ENCODE assay signal across 1 cellular context in genomic region chr17:8237175-8237574, GRCh38.
TF ChIP-seq lines count a peak whose summit lies in the region.

No MANE protein-coding gene starts in this region.

TF ChIP-seq in HepG2, 621 proteins besides CTCF, POLR2A, EP300 and RAD21 (continued from another document):
- TF ChIP-seq HNF1A (IDR thresholded peaks at IDR 0.05; ENCODE audit: low read depth) (no peak), HNF1A (CRISPR knock-in tag; IDR thresholded peaks at IDR 0.05; ENCODE audit: borderline replicate concordance) (no peak), ZNF44 (CRISPR knock-in tag; IDR thresholded peaks at IDR 0.05) (no peak), GTF2F1 (IDR thresholded peaks at IDR 0.05; ENCODE audit: low read length) (no peak), NFATC3 (CRISPR knock-in tag; IDR thresholded peaks at IDR 0.05) (no peak), ZNF280D (CRISPR knock-in tag; IDR thresholded peaks at IDR 0.05) (no peak), KDM4B (CRISPR knock-in tag; IDR thresholded peaks at IDR 0.05) (no peak), PBX2 (CRISPR knock-in tag; IDR thresholded peaks at IDR 0.05) (peak; percentile 46; the same call in 1 of the 2 replicates), ZNF432 (CRISPR knock-in tag; IDR thresholded peaks at IDR 0.05; ENCODE audit: borderline replicate concordance) (no peak), ARID4A (CRISPR knock-in tag; IDR thresholded peaks at IDR 0.05; ENCODE audit: borderline replicate concordance) (peak; percentile 58; the same call in 1 of the 2 replicates), ZNF550 (CRISPR knock-in tag; IDR thresholded peaks at IDR 0.05; ENCODE audit: borderline replicate concordance) (no peak)
